In genomic region chr22:17079572-17079971, GRCh38 we compare ENCODE assay signal across 2 cellular contexts.
TF ChIP-seq lines count a peak whose summit lies in the region.

No MANE protein-coding gene starts in this region.

TF ChIP-seq in Ishikawa, 13 proteins besides CTCF, POLR2A, EP300 and RAD21:
- TF ChIP-seq CEBPB (IDR thresholded peaks at IDR 0.05) (peak; percentile 58; the same call in 1 of the 2 replicates), CREB1 (IDR thresholded peaks at IDR 0.05; ENCODE audit: low read depth) (no peak), FOXM1 (IDR thresholded peaks at IDR 0.05; ENCODE audit: borderline replicate concordance, low read depth) (no peak), USF1 (IDR thresholded peaks at IDR 0.05) (no peak), EGR1 (IDR thresholded peaks at IDR 0.05) (no peak), ZBTB7A (IDR thresholded peaks at IDR 0.05; ENCODE audit: low read depth) (no peak), MAX (IDR thresholded peaks at IDR 0.05) (no peak)
TF ChIP-seq in Ishikawa: peak in this region for 1.

TF ChIP-seq in K562, 482 proteins besides CTCF, POLR2A, EP300 and RAD21:
- no peak for TF ChIP-seq CEBPG (CRISPR knock-in tag; IDR thresholded peaks at IDR 0.05)
- peak; percentile 60 to 85; a peak in 3 of 4 replicates for TF ChIP-seq CEBPG (tag; conservative IDR thresholded peaks at IDR 0.05 in 1 of 2, IDR thresholded peaks at IDR 0.05 in 1 of 2)
- TF ChIP-seq GTF2A2 (tag; IDR thresholded peaks at IDR 0.05), result no peak
- TF ChIP-seq CEBPB (tag; IDR thresholded peaks at IDR 0.05), result peak; percentile 90
